In the genomic region with DNA sequence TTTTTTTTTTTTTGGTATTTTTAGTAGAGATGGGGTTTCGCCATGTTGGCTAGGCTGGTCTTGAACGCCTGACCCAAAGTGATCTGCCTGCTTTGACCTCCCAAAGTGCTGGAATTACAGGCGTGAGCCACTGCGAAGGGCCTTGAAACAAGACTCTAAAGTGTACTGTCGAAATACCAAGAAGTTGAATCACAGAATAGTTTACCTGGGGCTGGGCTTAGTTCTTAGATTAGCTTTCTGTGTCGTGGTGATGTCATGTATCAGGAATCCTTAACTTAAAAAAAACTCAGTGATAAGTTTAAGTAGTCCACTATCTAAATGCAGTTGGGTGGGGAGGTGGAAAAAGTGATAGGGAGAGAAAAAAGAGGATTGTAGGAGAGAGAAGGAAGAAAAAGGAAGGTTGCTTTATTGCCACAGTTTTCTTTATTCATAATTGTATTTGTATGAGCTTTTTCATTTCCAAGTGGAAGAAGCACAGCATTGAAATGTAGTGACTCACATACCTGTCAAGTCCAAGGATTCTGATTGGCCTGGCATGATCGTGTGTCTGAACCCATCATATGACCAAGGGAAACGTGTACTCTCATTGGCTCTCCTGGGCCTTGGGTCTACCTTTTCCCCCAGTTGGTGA, we compare ENCODE assay signal across 8 cellular contexts. TPM values are rescaled to one million over a fixed set of nuclear protein-coding genes. Genes with fewer than 3 reads are reported as not detected.
DNase-seq lines count a peak whose midpoint lies in the region; ATAC-seq and TF ChIP-seq lines count a peak whose summit lies in the region.
"Had no signal": no experiment of that assay in that cellular context is flagged by ENCODE, and none has a peak within 500 bp of the region (broad histone marks: within the 10 kb centered on the region; RNA-seq: fewer than 3 reads in every experiment).

No MANE protein-coding gene starts in this region.

- intact Hi-C loops in uterus (cut with DNase I; ENCODE audit: low total_unique reads), result no loop called here

- WGBS in smooth muscle cell (ENCODE audit: low lambda C conversion rate), result 37% methylated on average over 8 of the region's 8 CpGs

- no peak for TF ChIP-seq CTCF in smooth muscle cell (IDR thresholded peaks at IDR 0.05; ENCODE audit: borderline replicate concordance, insufficient read depth, poor library complexity, severe bottlenecking)
- no peak for TF ChIP-seq CTCF in uterus (IDR thresholded peaks at IDR 0.05)

- H3K9me3 ChIP-seq in smooth muscle cell (replicated peaks; ENCODE audit: low read depth) (no peaks in the 10 kb centered on the region), uterus (no peaks in the 10 kb centered on the region)

- H3F3A ChIP-seq in smooth muscle cell (ENCODE audit: low read depth), result peaks cover 6% of the 10 kb centered on the region

- H3K79me2 ChIP-seq in smooth muscle cell (ENCODE audit: low read depth), result peaks cover 96% of the 10 kb centered on the region

- H3K27ac ChIP-seq in smooth muscle cell (ENCODE audit: low read depth), result peak overlapping the region; percentile 81
- no peak overlapping the region for H3K27ac ChIP-seq in uterus

- no peak overlapping the region for H3K4me2 ChIP-seq in smooth muscle cell

- no peaks in the 10 kb centered on the region for H3K36me3 ChIP-seq in smooth muscle cell (ENCODE audit: low read depth)
- no peaks in the 10 kb centered on the region for H3K36me3 ChIP-seq in uterus

- H3K4me1 ChIP-seq in smooth muscle cell (ENCODE audit: low read depth), result peaks cover 11% of the 10 kb centered on the region
- no peaks in the 10 kb centered on the region for H3K4me1 ChIP-seq in uterus

- ATAC-seq in GM21423 (IDR thresholded peaks at IDR 0.05; ENCODE audit: unreplicated experiment), result no peak

- H3K4me3 ChIP-seq in smooth muscle cell (no peak overlapping the region), uterus (no peak overlapping the region)

- DNase-seq in HK-2 (ENCODE audit: unreplicated experiment) (peak; percentile 68), T1000 (lab: John Stamatoyannopoulos, UW) (peak; percentile 72), glomerular endothelial cell (ENCODE audit: extremely low read depth, low read depth, low spot score) (peak; percentile 86), smooth muscle cell (lab: John Stamatoyannopoulos, UW; ENCODE audit: unreplicated experiment) (no peak), uterus (no peak)
- no peak for DNase-seq in activated CD4-positive, alpha-beta T cell treated with anti-CD3 and anti-CD28 coated beads, Interleukin-2, amount 50 U/mL, for 48 hours
- DNase-seq: NCI-H345 had no signal

- H3K9ac ChIP-seq in smooth muscle cell (ENCODE audit: low read depth), result no peak overlapping the region

- H2AFZ ChIP-seq in smooth muscle cell (ENCODE audit: low read depth), result no peak overlapping the region

- H4K20me1 ChIP-seq in smooth muscle cell (ENCODE audit: low read depth), result peaks cover 73% of the 10 kb centered on the region

- H3K27me3 ChIP-seq in smooth muscle cell (ENCODE audit: low read depth), result no peaks in the 10 kb centered on the region
- no peaks in the 10 kb centered on the region for H3K27me3 ChIP-seq in uterus

- TF ChIP-seq POLR2A in uterus (IDR thresholded peaks at IDR 0.05), result no peak

RNA-seq across cellular contexts. Expression of gene ITSN1, which starts 13.4 kb away (rescaled TPM):
- total RNA-seq in glomerular endothelial cell, result 44.3 and 47.9 TPM in 2 replicates
- 39.8 and 76.5 TPM in 2 replicates for total RNA-seq in smooth muscle cell
- polyA plus RNA-seq in smooth muscle cell, result 36.4 and 41.8 TPM in 2 replicates
- 10 to 100 TPM; 21.8 to 77.4 (median 48.1) TPM for total RNA-seq in uterus

RNA-seq across cellular contexts. Expression of gene CRYZL1, which starts 14.2 kb away (rescaled TPM):
- total RNA-seq in glomerular endothelial cell (22.3 and 27.8 TPM in 2 replicates), smooth muscle cell (36.7 and 48.3 TPM in 2 replicates), uterus (100 to 1,000 TPM in 1 of 4 donors, 10 to 100 TPM in 3; 66.8 to 147 (median 67.3) TPM)
- polyA plus RNA-seq in smooth muscle cell, result 37.7 and 39.9 TPM in 2 replicates

Comparison
In these comparisons a context has a peak if more than half of its experiments do, and no peak if none do; other contexts are left out.
1. DNase-seq: peak in HK-2 (single experiment), T1000 (single experiment) and glomerular endothelial cell (single experiment); none in smooth muscle cell (single experiment), activated CD4-positive, alpha-beta T cell treated with anti-CD3 and anti-CD28 coated beads, Interleukin-2, amount 50 U/mL, for 48 hours (0 of 2) and uterus (0 of 2).